ENCODE assay signal across 30 cellular contexts in genomic region chr7:111951027-111951426, GRCh38.
"Had no signal": no experiment of that assay in that cellular context is flagged by ENCODE, and none has a peak within 500 bp of the region (broad histone marks: within the 10 kb centered on the region; RNA-seq: fewer than 3 reads in every experiment).

No MANE protein-coding gene starts in this region.

- H3K27me3 Mint-ChIP-seq: activated CD4-positive, alpha-beta T cell treated with anti-CD3 and anti-CD28 coated beads, Interleukin-2, amount 10 ng/mL, durations not matched to agents 24 days and 14 days; activated T-cell treated with anti-CD3 and anti-CD28 coated beads, Interleukin-2, amount 50 U/mL, for 24 hours had no signal

- H3K4me1 ChIP-seq: body of pancreas, SJSA1 had no signal

- FAIRE-seq: bronchial epithelial cell, TTC549 had no signal

- H3K4me2 ChIP-seq: KMS-11, PC-9 had no signal

- H3K4me1 Mint-ChIP-seq: activated CD4-positive, alpha-beta T cell treated with anti-CD3 and anti-CD28 coated beads, Interleukin-2, amount 10 ng/mL, durations not matched to agents 24 days and 14 days; activated naive CD4-positive, alpha-beta T cell treated with anti-CD3 and anti-CD28 coated beads, Interleukin-2, amount 50 U/mL, for 24 hours; activated naive CD8-positive, alpha-beta T cell treated with anti-CD3 and anti-CD28 coated beads, Interleukin-2, amount 10 ng/mL, durations not matched to agents 7 days and 5 days had no signal

- H3K9me3 ChIP-seq: body of pancreas, MG63 had no signal

- H3K27ac Mint-ChIP-seq: activated CD4-positive, alpha-beta T cell treated with anti-CD3 and anti-CD28 coated beads, Interleukin-2, amount 10 ng/mL, durations not matched to agents 24 days and 14 days; activated CD8-positive, alpha-beta T cell treated with anti-CD3 and anti-CD28 coated beads, Interleukin-2, amount 10 ng/mL, durations not matched to agents 7 days and 5 days; activated naive CD4-positive, alpha-beta T cell treated with anti-CD3 and anti-CD28 coated beads, Interleukin-2, amount 50 U/mL, for 24 hours; activated naive CD8-positive, alpha-beta T cell treated with anti-CD3 and anti-CD28 coated beads, Interleukin-2, amount 10 ng/mL, durations not matched to agents 7 days and 5 days; activated T-cell treated with anti-CD3 and anti-CD28 coated beads, Interleukin-2, amount 50 U/mL, for 24 hours; activated T-helper 2 cell treated with anti-CD3 and anti-CD28 coated beads, Interferon-gamma antibody, Interleukin-2, Interleukin-4, amounts not matched to agents 10 μg/mL and 5 μg/mL and 100 μg/mL, durations not matched to agents 14 hours and 24 hours and 36 hours had no signal

- H3K36me3 Mint-ChIP-seq: activated naive CD4-positive, alpha-beta T cell treated with anti-CD3 and anti-CD28 coated beads, Interleukin-2, amount 50 U/mL, for 24 hours; activated naive CD8-positive, alpha-beta T cell treated with anti-CD3 and anti-CD28 coated beads, Interleukin-2, amount 10 ng/mL, durations not matched to agents 7 days and 5 days had no signal

- H3K4me3 ChIP-seq: body of pancreas, MG63, PC-9, SJSA1 had no signal

- H3K36me3 ChIP-seq: MG63, SJSA1 had no signal

- DNase-seq: activated CD4-positive, alpha-beta T cell treated with anti-CD3 and anti-CD28 coated beads, Interleukin-2, amount 10 ng/mL, durations not matched to agents 24 days and 14 days; activated CD4-positive, alpha-beta T cell treated with anti-CD3 and anti-CD28 coated beads, Interleukin-2, amount 50 U/mL, for 4 hours; activated CD8-positive, alpha-beta T cell treated with anti-CD3 and anti-CD28 coated beads, Interleukin-2, amount 10 ng/mL, durations not matched to agents 7 days and 5 days; activated gamma-delta T cell; activated naive CD4-positive, alpha-beta T cell treated with Interleukin-2 at 50 U/mL for 16 hours; activated naive CD8-positive, alpha-beta T cell treated with anti-CD3 and anti-CD28 coated beads, Interleukin-2, amount 10 ng/mL, durations not matched to agents 7 days and 5 days; activated T-cell treated with anti-CD3 and anti-CD28 coated beads, Interleukin-2, amount 50 U/mL, for 24 hours; anterior cingulate cortex; body of pancreas; caudate nucleus; cerebellar nuclear complex; MG63; NCI-H1092; NCI-H1436 treated with DMSO at 0.1 percent for 48 hours; NCI-H1694 treated with DMSO at 0.1 percent for 48 hours; NCI-H2029; NCI-H345; NCI-H524 treated with DMSO at 0.1 percent for 48 hours; NK-92 treated with Interleukin-12 subunit alpha and Interleukin-12 subunit beta, amount 100 ng/mL, for 24 hours; PC-9; Right ventricle myocardium superior; SW 1271; T-helper 1 cell; T-helper 2 cell had no signal

- H3K27ac ChIP-seq: body of pancreas, KMS-11, PC-9, SJSA1 had no signal

- H3K9me3 Mint-ChIP-seq: activated CD4-positive, alpha-beta T cell treated with anti-CD3 and anti-CD28 coated beads, Interleukin-2, amount 10 ng/mL, durations not matched to agents 24 days and 14 days; activated naive CD4-positive, alpha-beta T cell treated with anti-CD3 and anti-CD28 coated beads, Interleukin-2, amount 50 U/mL, for 24 hours; activated T-cell treated with anti-CD3 and anti-CD28 coated beads, Interleukin-2, amount 50 U/mL, for 24 hours; activated T-helper 2 cell treated with anti-CD3 and anti-CD28 coated beads, Interferon-gamma antibody, Interleukin-2, Interleukin-4, amounts not matched to agents 10 μg/mL and 5 μg/mL and 100 μg/mL, durations not matched to agents 14 hours and 24 hours and 36 hours had no signal

- H3K27me3 ChIP-seq: body of pancreas, MG63, SJSA1 had no signal

- H2AFZ ChIP-seq: PC-9 had no signal

- H3K9ac ChIP-seq: KMS-11 had no signal

- H3K4me3 Mint-ChIP-seq: activated CD4-positive, alpha-beta T cell treated with anti-CD3 and anti-CD28 coated beads, Interleukin-2, amount 10 ng/mL, durations not matched to agents 24 days and 14 days; activated CD8-positive, alpha-beta T cell treated with anti-CD3 and anti-CD28 coated beads, Interleukin-2, amount 10 ng/mL, durations not matched to agents 7 days and 5 days; activated naive CD4-positive, alpha-beta T cell treated with anti-CD3 and anti-CD28 coated beads, Interleukin-2, amount 50 U/mL, for 24 hours; activated naive CD8-positive, alpha-beta T cell treated with anti-CD3 and anti-CD28 coated beads, Interleukin-2, amount 10 ng/mL, durations not matched to agents 7 days and 5 days; activated T-cell treated with anti-CD3 and anti-CD28 coated beads, Interleukin-2, amount 50 U/mL, for 24 hours had no signal
